ENCODE assay signal across 15 cellular contexts in genomic region chr5:143542798-143543144, GRCh38.
"Had no signal": no experiment of that assay in that cellular context is flagged by ENCODE, and none has a peak within 500 bp of the region (broad histone marks: within the 10 kb centered on the region; RNA-seq: fewer than 3 reads in every experiment).

No MANE protein-coding gene starts in this region.

- H3K27ac ChIP-seq: gastroesophageal sphincter, right atrium auricular region, transverse colon had no signal

- DNase-seq: activated CD4-positive, alpha-beta T cell treated with anti-CD3 and anti-CD28 coated beads, Interleukin-2, amount 50 U/mL, for 4 hours; activated CD4-positive, CD25-positive, alpha-beta regulatory T cell treated with anti-CD3 and anti-CD28 coated beads, Interleukin-2, amount 50 U/mL, for 72 hours; activated gamma-delta T cell; activated T-cell treated with anti-CD3 and anti-CD28 coated beads, Interleukin-2, amount 50 U/mL, for 4 hours; kidney; naive B cell; posterior cingulate gyrus; small intestine; substantia nigra; transverse colon had no signal

- FAIRE-seq: colon, kidney, small intestine had no signal

- H3K4me1 Mint-ChIP-seq: naive B cell; stimulated activated memory B cell treated with anti-CD40 and anti-IgM and Interleukin-4, amounts not matched to agents 10 μg/mL and 1 μg/mL and 100 μg/mL, for 72 hours had no signal

- H3K36me3 Mint-ChIP-seq: activated naive CD8-positive, alpha-beta T cell; naive B cell; stimulated activated memory B cell treated with anti-CD40 and anti-IgM and Interleukin-4, amounts not matched to agents 10 μg/mL and 1 μg/mL and 100 μg/mL, for 72 hours had no signal

- H3K4me3 Mint-ChIP-seq: activated naive CD8-positive, alpha-beta T cell; activated T-cell treated with anti-CD3 and anti-CD28 coated beads, Interleukin-2, amount 50 U/mL, for 4 hours; naive B cell; stimulated activated memory B cell treated with anti-CD40 and anti-IgM and Interleukin-4, amounts not matched to agents 10 μg/mL and 1 μg/mL and 100 μg/mL, for 72 hours had no signal

- H3K27me3 Mint-ChIP-seq: activated naive CD8-positive, alpha-beta T cell; stimulated activated memory B cell treated with anti-CD40 and anti-IgM and Interleukin-4, amounts not matched to agents 10 μg/mL and 1 μg/mL and 100 μg/mL, for 72 hours had no signal

- H3K27me3 ChIP-seq: gastroesophageal sphincter, right atrium auricular region, transverse colon had no signal

- H3K9me3 ChIP-seq: transverse colon had no signal

- H3K27ac Mint-ChIP-seq: activated naive CD8-positive, alpha-beta T cell; stimulated activated memory B cell treated with anti-CD40 and anti-IgM and Interleukin-4, amounts not matched to agents 10 μg/mL and 1 μg/mL and 100 μg/mL, for 72 hours had no signal

- H3K36me3 ChIP-seq: gastroesophageal sphincter, right atrium auricular region, transverse colon had no signal

- H3K4me1 ChIP-seq: gastroesophageal sphincter, transverse colon had no signal

- ATAC-seq: activated T-cell treated with anti-CD3 and anti-CD28 coated beads, Interleukin-2, amount 50 U/mL, for 4 hours; gastroesophageal sphincter; stimulated activated memory B cell treated with anti-CD40 and anti-IgM and Interleukin-4, amounts not matched to agents 10 μg/mL and 1 μg/mL and 100 μg/mL, for 72 hours had no signal

- H3K4me3 ChIP-seq: gastroesophageal sphincter, right atrium auricular region, transverse colon had no signal
